26 cellular contexts compared by ENCODE assay signal in the genomic region with DNA sequence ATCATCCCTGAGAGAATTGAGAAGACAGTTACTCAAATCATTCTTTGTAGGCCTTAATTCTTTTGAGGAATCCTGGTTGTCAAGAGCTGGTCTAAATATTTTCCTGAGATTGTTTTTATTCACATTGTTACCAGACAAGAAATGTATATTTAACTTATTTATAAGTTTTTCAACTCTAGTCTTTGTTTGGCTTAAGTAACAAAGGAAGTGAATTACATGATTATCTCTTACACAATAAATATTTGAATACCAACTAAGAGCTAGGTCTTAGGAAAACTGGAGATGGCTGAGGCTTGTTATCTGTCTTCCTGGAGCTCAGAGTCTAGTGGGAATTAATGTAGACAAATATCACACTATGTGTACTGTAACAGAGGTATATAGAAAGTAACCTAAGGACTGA.
"Had no signal": no experiment of that assay in that cellular context is flagged by ENCODE, and none has a peak within 500 bp of the region (broad histone marks: within the 10 kb centered on the region; RNA-seq: fewer than 3 reads in every experiment).

No MANE protein-coding gene starts in this region.

- H3K27me3 ChIP-seq: adrenal gland, ascending aorta, neutrophil, right lobe of liver, vagina had no signal

- H3K27ac ChIP-seq: adrenal gland, ascending aorta, left ventricle myocardium inferior, neutrophil, right lobe of liver, vagina had no signal

- ATAC-seq: activated CD8-positive, alpha-beta memory T cell treated with anti-CD3 and anti-CD28 coated beads, Interleukin-2, amount 10 ng/mL, durations not matched to agents 7 days and 5 days; activated CD8-positive, alpha-beta T cell treated with anti-CD3 and anti-CD28 coated beads, Interleukin-2, amount 10 ng/mL, durations not matched to agents 7 days and 5 days; activated T-cell treated with anti-CD3 and anti-CD28 coated beads, Interleukin-2, amount 50 U/mL, for 72 hours; effector memory CD8-positive, alpha-beta T cell; right lobe of liver; stimulated activated naive CD8-positive, alpha-beta T cell treated with anti-CD3 and anti-CD28 coated beads, Interleukin-15, amount 100 ng/mL, for 72 hours had no signal

- DNase-seq: activated B cell treated with CpG ODN at 0.5 μM for 24 hours; activated CD4-positive, alpha-beta T cell treated with anti-CD3 and anti-CD28 coated beads, Interleukin-2, amount 50 U/mL, for 1 hour; activated CD8-positive, alpha-beta memory T cell treated with anti-CD3 and anti-CD28 coated beads, Interleukin-2, amount 10 ng/mL, durations not matched to agents 7 days and 5 days; activated CD8-positive, alpha-beta T cell treated with anti-CD3 and anti-CD28 coated beads, Interleukin-2, amount 10 ng/mL, durations not matched to agents 7 days and 5 days; activated effector memory CD4-positive, alpha-beta T cell treated with Interleukin-2 at 50 U/mL for 16 hours; activated naive CD4-positive, alpha-beta T cell treated with Interleukin-2 at 50 U/mL for 16 hours; activated T-cell treated with anti-CD3 and anti-CD28 coated beads, Interleukin-2, amount 50 U/mL, for 72 hours; adrenal gland; cortex of kidney; effector memory CD8-positive, alpha-beta T cell; erythroblast; glutamatergic neuron; islet precursor cell; left ventricle myocardium inferior; nephron progenitor cell; right lobe of liver; stimulated activated CD4-positive, alpha-beta T cell treated with anti-CD3 and anti-CD28 coated beads, Interleukin-1b, Interleukin-23, amount 100 ng/mL, for 48 hours; stimulated activated CD4-positive, alpha-beta T cell treated with anti-CD3 and anti-CD28 coated beads, Interleukin-4, amount 100 ng/mL, for 4 hours; stimulated activated CD8-positive, alpha-beta memory T cell treated with anti-CD3 and anti-CD28 coated beads, Interleukin-4, amount 100 ng/mL, for 48 hours; stimulated activated naive CD8-positive, alpha-beta T cell treated with anti-CD3 and anti-CD28 coated beads, Interleukin-15, amount 100 ng/mL, for 72 hours; substantia nigra; T-helper 1 cell had no signal

- H3K4me3 ChIP-seq: adrenal gland, ascending aorta, left ventricle myocardium inferior, lung, right lobe of liver, vagina had no signal

- H3K4me1 ChIP-seq: ascending aorta, left ventricle myocardium inferior, right lobe of liver had no signal

- H3K36me3 ChIP-seq: adrenal gland, ascending aorta, left ventricle myocardium inferior, neutrophil, right lobe of liver, vagina had no signal

- H3K9me3 ChIP-seq: adrenal gland, ascending aorta, neutrophil, right lobe of liver, vagina had no signal
